ENCODE assay signal across 2 cellular contexts in the genomic region with DNA sequence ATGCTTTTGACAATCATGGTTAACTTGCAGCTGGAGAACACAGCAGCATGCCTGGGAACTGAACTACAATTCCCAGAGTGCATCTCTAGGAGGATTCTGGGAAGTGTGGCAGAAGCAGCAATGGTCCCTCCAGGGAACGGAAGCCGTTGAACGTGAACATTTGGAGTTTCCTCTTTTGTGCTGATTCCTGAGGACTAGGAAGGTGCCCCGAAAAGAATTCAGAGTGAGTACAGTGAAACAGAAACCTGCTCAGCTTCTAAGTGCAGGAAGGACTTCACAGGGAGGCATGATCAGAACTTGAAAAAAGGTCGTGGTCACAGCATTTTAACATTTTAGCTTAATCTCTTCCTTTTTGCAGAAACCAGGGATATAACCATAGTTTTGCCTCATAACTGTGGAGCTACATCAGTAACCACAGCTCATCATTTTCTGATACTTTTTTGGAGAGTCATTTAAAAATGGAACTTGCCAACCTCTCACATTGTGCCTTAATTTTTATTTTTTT.
TF ChIP-seq lines count a peak whose summit lies in the region.

A gene (plus strand): TSS at position 111 of the 505 bp plus-strand sequence. CDS start 3,911 bp downstream, outside the sequence.

TF ChIP-seq in GM23338, 12 proteins besides CTCF, POLR2A, EP300 and RAD21:
- TF ChIP-seq, protein P1, sequence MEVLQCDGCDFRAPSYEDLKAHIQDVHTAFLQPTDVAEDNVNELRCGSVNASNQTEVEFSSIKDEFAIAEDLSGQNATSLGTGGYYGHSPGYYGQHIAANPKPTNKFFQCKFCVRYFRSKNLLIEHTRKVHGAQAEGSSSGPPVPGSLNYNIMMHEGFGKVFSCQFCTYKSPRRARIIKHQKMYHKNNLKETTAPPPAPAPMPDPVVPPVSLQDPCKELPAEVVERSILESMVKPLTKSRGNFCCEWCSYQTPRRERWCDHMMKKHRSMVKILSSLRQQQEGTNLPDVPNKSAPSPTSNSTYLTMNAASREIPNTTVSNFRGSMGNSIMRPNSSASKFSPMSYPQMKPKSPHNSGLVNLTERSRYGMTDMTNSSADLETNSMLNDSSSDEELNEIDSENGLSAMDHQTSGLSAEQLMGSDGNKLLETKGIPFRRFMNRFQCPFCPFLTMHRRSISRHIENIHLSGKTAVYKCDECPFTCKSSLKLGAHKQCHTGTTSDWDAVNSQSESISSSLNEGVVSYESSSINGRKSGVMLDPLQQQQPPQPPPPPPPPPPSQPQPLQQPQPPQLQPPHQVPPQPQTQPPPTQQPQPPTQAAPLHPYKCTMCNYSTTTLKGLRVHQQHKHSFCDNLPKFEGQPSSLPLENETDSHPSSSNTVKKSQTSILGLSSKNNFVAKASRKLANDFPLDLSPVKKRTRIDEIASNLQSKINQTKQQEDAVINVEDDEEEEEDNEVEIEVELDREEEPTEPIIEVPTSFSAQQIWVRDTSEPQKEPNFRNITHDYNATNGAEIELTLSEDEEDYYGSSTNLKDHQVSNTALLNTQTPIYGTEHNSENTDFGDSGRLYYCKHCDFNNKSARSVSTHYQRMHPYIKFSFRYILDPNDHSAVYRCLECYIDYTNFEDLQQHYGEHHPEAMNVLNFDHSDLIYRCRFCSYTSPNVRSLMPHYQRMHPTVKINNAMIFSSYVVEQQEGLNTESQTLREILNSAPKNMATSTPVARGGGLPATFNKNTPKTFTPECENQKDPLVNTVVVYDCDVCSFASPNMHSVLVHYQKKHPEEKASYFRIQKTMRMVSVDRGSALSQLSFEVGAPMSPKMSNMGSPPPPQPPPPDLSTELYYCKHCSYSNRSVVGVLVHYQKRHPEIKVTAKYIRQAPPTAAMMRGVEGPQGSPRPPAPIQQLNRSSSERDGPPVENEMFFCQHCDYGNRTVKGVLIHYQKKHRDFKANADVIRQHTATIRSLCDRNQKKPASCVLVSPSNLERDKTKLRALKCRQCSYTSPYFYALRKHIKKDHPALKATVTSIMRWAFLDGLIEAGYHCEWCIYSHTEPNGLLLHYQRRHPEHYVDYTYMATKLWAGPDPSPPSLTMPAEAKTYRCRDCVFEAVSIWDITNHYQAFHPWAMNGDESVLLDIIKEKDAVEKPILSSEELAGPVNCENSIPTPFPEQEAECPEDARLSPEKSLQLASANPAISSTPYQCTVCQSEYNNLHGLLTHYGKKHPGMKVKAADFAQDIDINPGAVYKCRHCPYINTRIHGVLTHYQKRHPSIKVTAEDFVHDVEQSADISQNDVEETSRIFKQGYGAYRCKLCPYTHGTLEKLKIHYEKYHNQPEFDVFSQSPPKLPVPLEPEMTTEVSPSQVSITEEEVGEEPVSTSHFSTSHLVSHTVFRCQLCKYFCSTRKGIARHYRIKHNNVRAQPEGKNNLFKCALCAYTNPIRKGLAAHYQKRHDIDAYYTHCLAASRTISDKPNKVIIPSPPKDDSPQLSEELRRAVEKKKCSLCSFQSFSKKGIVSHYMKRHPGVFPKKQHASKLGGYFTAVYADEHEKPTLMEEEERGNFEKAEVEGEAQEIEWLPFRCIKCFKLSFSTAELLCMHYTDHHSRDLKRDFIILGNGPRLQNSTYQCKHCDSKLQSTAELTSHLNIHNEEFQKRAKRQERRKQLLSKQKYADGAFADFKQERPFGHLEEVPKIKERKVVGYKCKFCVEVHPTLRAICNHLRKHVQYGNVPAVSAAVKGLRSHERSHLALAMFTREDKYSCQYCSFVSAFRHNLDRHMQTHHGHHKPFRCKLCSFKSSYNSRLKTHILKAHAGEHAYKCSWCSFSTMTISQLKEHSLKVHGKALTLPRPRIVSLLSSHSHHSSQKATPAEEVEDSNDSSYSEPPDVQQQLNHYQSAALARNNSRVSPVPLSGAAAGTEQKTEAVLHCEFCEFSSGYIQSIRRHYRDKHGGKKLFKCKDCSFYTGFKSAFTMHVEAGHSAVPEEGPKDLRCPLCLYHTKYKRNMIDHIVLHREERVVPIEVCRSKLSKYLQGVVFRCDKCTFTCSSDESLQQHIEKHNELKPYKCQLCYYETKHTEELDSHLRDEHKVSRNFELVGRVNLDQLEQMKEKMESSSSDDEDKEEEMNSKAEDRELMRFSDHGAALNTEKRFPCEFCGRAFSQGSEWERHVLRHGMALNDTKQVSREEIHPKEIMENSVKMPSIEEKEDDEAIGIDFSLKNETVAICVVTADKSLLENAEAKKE (CRISPR knock-in tag; IDR thresholded peaks at IDR 0.05), result no peak
- TF ChIP-seq POLR2AphosphoS5 (IDR thresholded peaks at IDR 0.05; ENCODE audit: low read depth), result peak; percentile 83
- TF ChIP-seq ZNF331 (CRISPR knock-in tag; IDR thresholded peaks at IDR 0.05; ENCODE audit: low read depth), result no peak
- TF ChIP-seq, protein P2, sequence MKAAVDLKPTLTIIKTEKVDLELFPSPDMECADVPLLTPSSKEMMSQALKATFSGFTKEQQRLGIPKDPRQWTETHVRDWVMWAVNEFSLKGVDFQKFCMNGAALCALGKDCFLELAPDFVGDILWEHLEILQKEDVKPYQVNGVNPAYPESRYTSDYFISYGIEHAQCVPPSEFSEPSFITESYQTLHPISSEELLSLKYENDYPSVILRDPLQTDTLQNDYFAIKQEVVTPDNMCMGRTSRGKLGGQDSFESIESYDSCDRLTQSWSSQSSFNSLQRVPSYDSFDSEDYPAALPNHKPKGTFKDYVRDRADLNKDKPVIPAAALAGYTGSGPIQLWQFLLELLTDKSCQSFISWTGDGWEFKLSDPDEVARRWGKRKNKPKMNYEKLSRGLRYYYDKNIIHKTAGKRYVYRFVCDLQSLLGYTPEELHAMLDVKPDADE (IDR thresholded peaks at IDR 0.05), result peak; percentile 99
- TF ChIP-seq CREB1 (CRISPR knock-in tag; IDR thresholded peaks at IDR 0.05; ENCODE audit: low read depth), result peak; percentile 50
- no peak for TF ChIP-seq NANOG (IDR thresholded peaks at IDR 0.05; ENCODE audit: borderline replicate concordance)
- TF ChIP-seq EZH2phosphoT487 (IDR thresholded peaks at IDR 0.05; ENCODE audit: unreplicated experiment), result no peak

TF ChIP-seq in liver, 16 proteins besides CTCF, POLR2A, EP300 and RAD21 (continued from another document):
- TF ChIP-seq, protein P3, sequence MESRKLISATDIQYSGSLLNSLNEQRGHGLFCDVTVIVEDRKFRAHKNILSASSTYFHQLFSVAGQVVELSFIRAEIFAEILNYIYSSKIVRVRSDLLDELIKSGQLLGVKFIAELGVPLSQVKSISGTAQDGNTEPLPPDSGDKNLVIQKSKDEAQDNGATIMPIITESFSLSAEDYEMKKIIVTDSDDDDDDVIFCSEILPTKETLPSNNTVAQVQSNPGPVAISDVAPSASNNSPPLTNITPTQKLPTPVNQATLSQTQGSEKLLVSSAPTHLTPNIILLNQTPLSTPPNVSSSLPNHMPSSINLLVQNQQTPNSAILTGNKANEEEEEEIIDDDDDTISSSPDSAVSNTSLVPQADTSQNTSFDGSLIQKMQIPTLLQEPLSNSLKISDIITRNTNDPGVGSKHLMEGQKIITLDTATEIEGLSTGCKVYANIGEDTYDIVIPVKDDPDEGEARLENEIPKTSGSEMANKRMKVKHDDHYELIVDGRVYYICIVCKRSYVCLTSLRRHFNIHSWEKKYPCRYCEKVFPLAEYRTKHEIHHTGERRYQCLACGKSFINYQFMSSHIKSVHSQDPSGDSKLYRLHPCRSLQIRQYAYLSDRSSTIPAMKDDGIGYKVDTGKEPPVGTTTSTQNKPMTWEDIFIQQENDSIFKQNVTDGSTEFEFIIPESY (IDR thresholded peaks at IDR 0.05), result peak; percentile 75
- TF ChIP-seq FOXA1 (IDR thresholded peaks at IDR 0.05) (peak; percentile 9), TAF1 (conservative IDR thresholded peaks at IDR 0.05) (peak; percentile 90), SP1 (IDR thresholded peaks at IDR 0.05) (peak; percentile 60)
